ENCODE assay signal across 12 cellular contexts in the genomic region with DNA sequence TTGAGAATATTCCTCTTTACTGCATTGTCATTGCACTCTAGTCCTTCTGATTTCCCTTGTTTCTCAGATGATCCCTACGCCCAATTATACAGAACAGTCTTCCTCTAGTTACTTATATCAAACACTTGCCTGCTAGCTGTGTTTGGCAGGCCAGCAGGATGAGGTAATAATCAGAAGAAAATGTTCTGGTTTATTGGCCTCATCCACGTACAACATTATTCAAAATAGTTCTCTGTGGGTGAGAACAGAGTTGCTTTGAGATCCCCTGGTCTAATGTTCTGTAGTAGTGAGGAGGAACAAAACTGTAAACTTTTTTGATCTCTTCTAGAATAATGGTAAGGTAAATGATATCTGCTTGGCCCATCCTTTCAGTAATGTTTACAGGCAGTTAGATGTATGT. TPM values are rescaled to one million over a fixed set of nuclear protein-coding genes. Genes with fewer than 3 reads are reported as not detected.
DNase-seq lines count a peak whose midpoint lies in the region; ATAC-seq and TF ChIP-seq lines count a peak whose summit lies in the region.
"Had no signal": no experiment of that assay in that cellular context is flagged by ENCODE, and none has a peak within 500 bp of the region (broad histone marks: within the 10 kb centered on the region; RNA-seq: fewer than 3 reads in every experiment).

No MANE protein-coding gene starts in this region.

- intact Hi-C loops in aorta (cut with DNase I) = loop anchor here (2.0 to 5.0 kb wide), 5 partner anchors 75 to 307 kb away; no protein-coding TSS in a partner anchor

- H3K27me3 Mint-ChIP-seq in stimulated activated naive CD8-positive, alpha-beta T cell treated with anti-CD3 and anti-CD28 coated beads, Interleukin-15, amount 100 ng/mL, for 72 hours = no peaks in the 10 kb centered on the region
- H3K27me3 Mint-ChIP-seq in endothelial cell (ENCODE audit: unreplicated experiment) = no peaks in the 10 kb centered on the region
- H3K27me3 Mint-ChIP-seq in naive thymus-derived CD8-positive, alpha-beta T cell = no peaks in the 10 kb centered on the region
- H3K27me3 Mint-ChIP-seq: dendritic cell treated with granulocyte-macrophage colony-stimulating factor and Interleukin-4, amounts not matched to agents 40 ng/mL and 50 ng/mL, for 4 days had no signal

- no peaks in the 10 kb centered on the region for H3K36me3 Mint-ChIP-seq in endothelial cell (ENCODE audit: low read depth, unreplicated experiment)
- H3K36me3 Mint-ChIP-seq in naive thymus-derived CD8-positive, alpha-beta T cell = no peaks in the 10 kb centered on the region

- no peaks in the 10 kb centered on the region for H3K9me3 Mint-ChIP-seq in stimulated activated naive CD8-positive, alpha-beta T cell treated with anti-CD3 and anti-CD28 coated beads, Interleukin-15, amount 100 ng/mL, for 72 hours
- no peaks in the 10 kb centered on the region for H3K9me3 Mint-ChIP-seq in endothelial cell (ENCODE audit: unreplicated experiment)
- no peaks in the 10 kb centered on the region for H3K9me3 Mint-ChIP-seq in naive thymus-derived CD8-positive, alpha-beta T cell
- H3K9me3 Mint-ChIP-seq: dendritic cell treated with granulocyte-macrophage colony-stimulating factor and Interleukin-4, amounts not matched to agents 40 ng/mL and 50 ng/mL, for 4 days had no signal

- no peaks in the 10 kb centered on the region for H3K27me3 ChIP-seq in aorta (ENCODE audit: control insufficient read depth in 1 of 2, insufficient read depth in 2 of 2, low read length in 1 of 2)

- H3K4me3 Mint-ChIP-seq in stimulated activated naive CD8-positive, alpha-beta T cell treated with anti-CD3 and anti-CD28 coated beads, Interleukin-15, amount 100 ng/mL, for 72 hours = no peak overlapping the region
- H3K4me3 Mint-ChIP-seq in endothelial cell (ENCODE audit: unreplicated experiment) = no peak overlapping the region
- H3K4me3 Mint-ChIP-seq in naive thymus-derived CD8-positive, alpha-beta T cell = no peak overlapping the region
- H3K4me3 Mint-ChIP-seq: dendritic cell treated with granulocyte-macrophage colony-stimulating factor and Interleukin-4, amounts not matched to agents 40 ng/mL and 50 ng/mL, for 4 days had no signal

- H3K36me3 ChIP-seq in aorta (ENCODE audit: control insufficient read depth in 1 of 2, insufficient read depth in 2 of 2, low read length in 1 of 2) = no peaks in the 10 kb centered on the region

- no peak for DNase-seq in stimulated activated naive CD8-positive, alpha-beta T cell treated with anti-CD3 and anti-CD28 coated beads, Interleukin-15, amount 100 ng/mL, for 72 hours
- no peak for DNase-seq in stimulated activated naive CD8-positive, alpha-beta T cell treated with anti-CD3 and anti-CD28 coated beads, Interleukin-15, Interleukin-2, amounts not matched to agents 100 U/mL and 50 U/mL, for 24 hours
- DNase-seq in endothelial cell (ENCODE audit: low spot score) (no peak), aorta (no peak), LoVo (ENCODE audit: low spot score) (no peak), NCI-H2107 (lab: John Stamatoyannopoulos, UW) (no peak)
- no peak for DNase-seq in naive thymus-derived CD8-positive, alpha-beta T cell
- DNase-seq: stimulated activated CD8-positive, alpha-beta memory T cell treated with anti-CD3 and anti-CD28 coated beads, Interleukin-4, amount 100 ng/mL, for 48 hours had no signal

- peak; percentile 62 for ATAC-seq in stimulated activated naive CD8-positive, alpha-beta T cell treated with anti-CD3 and anti-CD28 coated beads, Interleukin-15, amount 100 ng/mL, for 72 hours
- no peak for ATAC-seq in stimulated activated naive CD8-positive, alpha-beta T cell treated with anti-CD3 and anti-CD28 coated beads, Interleukin-15, Interleukin-2, amounts not matched to agents 100 U/mL and 50 U/mL, for 24 hours
- ATAC-seq in naive thymus-derived CD8-positive, alpha-beta T cell = no peak
- ATAC-seq in aorta (ENCODE audit: low FRiP score) (peak; percentile 49), HG02938 (IDR thresholded peaks at IDR 0.05; ENCODE audit: unreplicated experiment) (no peak)

- no peak overlapping the region for H3K27ac Mint-ChIP-seq in stimulated activated naive CD8-positive, alpha-beta T cell treated with anti-CD3 and anti-CD28 coated beads, Interleukin-15, amount 100 ng/mL, for 72 hours
- H3K27ac Mint-ChIP-seq in endothelial cell (ENCODE audit: unreplicated experiment) = peak overlapping the region; percentile 64
- peak overlapping the region in 7 of 10 donors; percentile 1 to 83 (median 69) for H3K27ac Mint-ChIP-seq in naive thymus-derived CD8-positive, alpha-beta T cell
- H3K27ac Mint-ChIP-seq: dendritic cell treated with granulocyte-macrophage colony-stimulating factor and Interleukin-4, amounts not matched to agents 40 ng/mL and 50 ng/mL, for 4 days had no signal

- POLR2A ChIA-PET in naive thymus-derived CD8-positive, alpha-beta T cell (lab: Charles Lee) = no interaction called here

- no peak for TF ChIP-seq CTCF in endothelial cell (IDR thresholded peaks at IDR 0.05; ENCODE audit: unreplicated experiment)

- peak overlapping the region; percentile 17 to 68 for H3K27ac ChIP-seq in aorta (ENCODE audit: low read depth in 1 of 2, low read length in 2 of 2)

- no peak overlapping the region for H3K4me3 ChIP-seq in aorta (ENCODE audit: low read length in 2 of 2)

- H3K4me1 ChIP-seq in aorta (ENCODE audit: control insufficient read depth in 1 of 2, insufficient read depth in 2 of 2, low read length in 2 of 2) = peaks cover 4 to 5% of the 10 kb centered on the region in 2 donors

- H3K4me1 Mint-ChIP-seq in stimulated activated naive CD8-positive, alpha-beta T cell treated with anti-CD3 and anti-CD28 coated beads, Interleukin-15, amount 100 ng/mL, for 72 hours = peaks cover 76% of the 10 kb centered on the region
- peaks cover 53% of the 10 kb centered on the region for H3K4me1 Mint-ChIP-seq in endothelial cell (ENCODE audit: unreplicated experiment)
- peaks cover 34 to 68% (median 61%) of the 10 kb centered on the region in 4 donors for H3K4me1 Mint-ChIP-seq in naive thymus-derived CD8-positive, alpha-beta T cell

- H3K9me3 ChIP-seq in aorta (ENCODE audit: control insufficient read depth, low read length) = no peaks in the 10 kb centered on the region

- WGBS in aorta, 2 donors = 7 to 12% methylated on average over 2 of the region's 2 CpGs

RNA-seq across cellular contexts. Expression of gene C1orf105, which starts 22.3 kb away (rescaled TPM):
- total RNA-seq in endothelial cell (ENCODE audit: unreplicated experiment) (0.85 TPM), aorta (not detected)
- under 1 TPM in 1 of 2 experiments, not detected in 1; 0.68 TPM for total RNA-seq in naive thymus-derived CD8-positive, alpha-beta T cell
- not detected for polyA plus RNA-seq in naive thymus-derived CD8-positive, alpha-beta T cell
- polyA plus RNA-seq in aorta = not detected
- total RNA-seq: NCI-H460, posterior vena cava had no signal

RNA-seq across cellular contexts. Expression of gene PIGC, which starts 45.7 kb away (rescaled TPM):
- total RNA-seq in endothelial cell (ENCODE audit: unreplicated experiment) (23.7 TPM), aorta (10 to 100 TPM; 18.0 to 22.9 TPM)
- 10 to 100 TPM; 35.8 to 43.2 TPM for total RNA-seq in naive thymus-derived CD8-positive, alpha-beta T cell
- 10 to 100 TPM; 69.1 to 92.8 (median 86.1) TPM for polyA plus RNA-seq in naive thymus-derived CD8-positive, alpha-beta T cell
- polyA plus RNA-seq in aorta = 10 to 100 TPM; 24.2 to 27.2 TPM

Comparison
In these comparisons a context has a peak if more than half of its experiments do, and no peak if none do; other contexts are left out.
1. ATAC-seq: peak in stimulated activated naive CD8-positive, alpha-beta T cell treated with anti-CD3 and anti-CD28 coated beads, Interleukin-15, amount 100 ng/mL, for 72 hours (single experiment) and aorta (single experiment); none in stimulated activated naive CD8-positive, alpha-beta T cell treated with anti-CD3 and anti-CD28 coated beads, Interleukin-15, Interleukin-2, amounts not matched to agents 100 U/mL and 50 U/mL, for 24 hours (single experiment), naive thymus-derived CD8-positive, alpha-beta T cell (0 of 2) and HG02938 (single experiment).
2. H3K27ac Mint-ChIP-seq: peak in endothelial cell (single experiment) and naive thymus-derived CD8-positive, alpha-beta T cell (7 of 10); none in stimulated activated naive CD8-positive, alpha-beta T cell treated with anti-CD3 and anti-CD28 coated beads, Interleukin-15, amount 100 ng/mL, for 72 hours (0 of 2).